ENCODE assay signal across 22 cellular contexts in genomic region chr3:47854267-47854666, GRCh38.
"Had no signal": no experiment of that assay in that cellular context is flagged by ENCODE, and none has a peak within 500 bp of the region (broad histone marks: within the 10 kb centered on the region; RNA-seq: fewer than 3 reads in every experiment).

No MANE protein-coding gene starts in this region.

- H3K9me3 ChIP-seq: heart right ventricle, right lobe of liver, tibial artery had no signal

- H3K4me3 ChIP-seq: heart right ventricle, right lobe of liver, tibial artery had no signal

- H3K27ac ChIP-seq: epithelial cell of prostate, parathyroid adenoma, right lobe of liver, tibial artery had no signal

- ATAC-seq: activated T-cell treated with anti-CD3 and anti-CD28 coated beads, Interleukin-2, amount 50 U/mL, for 4 hours; heart right ventricle; left colon; naive thymus-derived CD4-positive, alpha-beta T cell; right lobe of liver; stimulated activated naive CD8-positive, alpha-beta T cell treated with anti-CD3 and anti-CD28 coated beads, Interleukin-15, Interleukin-2, amounts not matched to agents 100 U/mL and 50 U/mL, for 24 hours had no signal

- H3K27me3 Mint-ChIP-seq: activated naive CD8-positive, alpha-beta T cell treated with anti-CD3 and anti-CD28 coated beads, Interleukin-2, amount 10 ng/mL, durations not matched to agents 7 days and 5 days; naive thymus-derived CD4-positive, alpha-beta T cell had no signal

- H3K9me3 Mint-ChIP-seq: activated naive CD8-positive, alpha-beta T cell treated with anti-CD3 and anti-CD28 coated beads, Interleukin-2, amount 10 ng/mL, durations not matched to agents 7 days and 5 days; activated T-cell treated with anti-CD3 and anti-CD28 coated beads, Interleukin-2, amount 50 U/mL, for 4 hours; activated T-helper 2 cell treated with anti-CD3 and anti-CD28 coated beads, Interferon-gamma antibody, Interleukin-2, Interleukin-4, amounts not matched to agents 10 μg/mL and 5 μg/mL and 100 μg/mL, durations not matched to agents 14 hours and 24 hours and 36 hours; naive thymus-derived CD4-positive, alpha-beta T cell; T-helper 1 cell treated with Interleukin-12 subunit alpha and Interleukin-12 subunit beta and Interleukin-4 antibody, amounts not matched to agents 30 μg/mL and 1 μg/mL, for 36 hours had no signal

- H2AFZ ChIP-seq: parathyroid adenoma had no signal

- H3K4me1 ChIP-seq: parathyroid adenoma, right lobe of liver, tibial artery had no signal

- H3K27ac Mint-ChIP-seq: activated T-helper 2 cell treated with anti-CD3 and anti-CD28 coated beads, Interferon-gamma antibody, Interleukin-2, Interleukin-4, amounts not matched to agents 10 μg/mL and 5 μg/mL and 100 μg/mL, durations not matched to agents 14 hours and 24 hours and 36 hours; T-helper 1 cell treated with Interleukin-12 subunit alpha and Interleukin-12 subunit beta and Interleukin-4 antibody, amounts not matched to agents 30 μg/mL and 1 μg/mL, for 36 hours had no signal

- DNase-seq: activated CD4-positive, alpha-beta T cell treated with anti-CD3 and anti-CD28 coated beads for 4 hours; activated CD4-positive, alpha-beta T cell treated with anti-CD3 and anti-CD28 coated beads, Interleukin-2, amount 50 U/mL, for 48 hours; activated CD4-positive, CD25-positive, alpha-beta regulatory T cell; activated CD8-positive, alpha-beta memory T cell treated with anti-CD3 and anti-CD28 coated beads, Interleukin-2, amount 50 U/mL, for 48 hours; activated naive CD4-positive, alpha-beta T cell; activated naive CD8-positive, alpha-beta T cell treated with anti-CD3 and anti-CD28 coated beads, Interleukin-2, amount 10 ng/mL, durations not matched to agents 7 days and 5 days; activated T-cell treated with anti-CD3 and anti-CD28 coated beads, Interleukin-2, amount 50 U/mL, for 4 hours; amniotic stem cell; cortex of kidney; heart right ventricle; left colon; naive thymus-derived CD4-positive, alpha-beta T cell; right lobe of liver; small intestine; stimulated activated CD4-positive, alpha-beta T cell treated with anti-CD3 and anti-CD28 coated beads, Interleukin-2, amount 100 ng/mL, for 48 hours; stimulated activated CD8-positive, alpha-beta memory T cell treated with anti-CD3 and anti-CD28 coated beads, Interleukin-4, amount 100 ng/mL, for 48 hours; stimulated activated naive CD8-positive, alpha-beta T cell treated with anti-CD3 and anti-CD28 coated beads, Interleukin-15, Interleukin-2, amounts not matched to agents 100 U/mL and 50 U/mL, for 24 hours; tibial artery had no signal

- H3K4me1 Mint-ChIP-seq: activated naive CD8-positive, alpha-beta T cell treated with anti-CD3 and anti-CD28 coated beads, Interleukin-2, amount 10 ng/mL, durations not matched to agents 7 days and 5 days had no signal

- H3K79me2 ChIP-seq: parathyroid adenoma had no signal

- H3K27me3 ChIP-seq: heart right ventricle, right lobe of liver, tibial artery had no signal

- H3K4me3 Mint-ChIP-seq: activated naive CD8-positive, alpha-beta T cell treated with anti-CD3 and anti-CD28 coated beads, Interleukin-2, amount 10 ng/mL, durations not matched to agents 7 days and 5 days; activated T-cell treated with anti-CD3 and anti-CD28 coated beads, Interleukin-2, amount 50 U/mL, for 4 hours; naive thymus-derived CD4-positive, alpha-beta T cell; T-helper 1 cell treated with Interleukin-12 subunit alpha and Interleukin-12 subunit beta and Interleukin-4 antibody, amounts not matched to agents 30 μg/mL and 1 μg/mL, for 36 hours had no signal
